8 cellular contexts compared by ENCODE assay signal in the genomic region with DNA sequence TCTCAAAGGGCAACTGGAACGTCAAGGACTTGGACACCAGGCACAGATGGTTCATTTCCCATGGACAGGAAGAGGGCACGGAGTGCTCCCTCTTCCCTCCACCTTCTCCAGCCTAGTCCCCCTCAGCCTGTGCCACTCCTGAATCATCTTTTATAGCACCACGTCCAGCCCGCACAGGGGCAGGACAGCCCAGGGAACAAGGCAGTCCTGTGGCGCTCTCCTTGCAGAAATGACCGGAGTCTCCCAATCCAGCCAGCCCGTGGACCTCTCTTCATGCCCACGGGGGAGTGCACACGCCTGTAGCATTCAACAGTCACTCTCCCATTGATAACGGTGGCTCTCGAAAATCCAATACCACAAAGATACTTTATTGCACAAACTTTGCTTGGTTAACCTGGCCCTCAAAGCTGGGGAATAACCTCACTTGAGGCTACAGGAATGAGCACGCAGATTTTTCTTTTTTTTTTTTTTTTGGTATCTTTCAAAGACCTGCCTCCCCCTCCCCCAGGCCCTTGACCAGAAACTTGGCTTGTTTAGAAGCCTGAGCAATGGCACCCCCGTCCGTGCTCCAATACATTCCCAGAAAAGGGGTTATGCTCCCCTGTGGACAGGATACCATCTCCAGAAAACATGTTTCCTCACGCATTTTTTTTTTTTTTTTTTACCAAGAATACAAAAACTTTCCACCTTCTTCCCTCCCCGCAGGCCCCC. TPM values are rescaled to one million over a fixed set of nuclear protein-coding genes. Genes with fewer than 3 reads are reported as not detected.
A peak's percentile ranks its signal among the peaks of the same experiment; 100 is the strongest.
DNase-seq lines count a peak whose midpoint lies in the region; ATAC-seq, FAIRE-seq and TF ChIP-seq lines count a peak whose summit lies in the region.

No MANE protein-coding gene starts in this region.

- POLR2A ChIA-PET in CD8-positive, alpha-beta T cell (lab: Charles Lee), result interaction anchor here (1.0 to 6.3 kb wide), 8 partner anchors 9 to 105 kb away, joined by 3 to 29 read pairs (median 8); no protein-coding TSS in a partner anchor

- no peaks in the 10 kb centered on the region for H3K27me3 ChIP-seq in CD8-positive, alpha-beta T cell (ENCODE audit: insufficient read depth, low read length)
- no peaks in the 10 kb centered on the region for H3K27me3 ChIP-seq in RWPE2 (ENCODE audit: insufficient read depth, poor library complexity, severe bottlenecking)
- H3K27me3 ChIP-seq in pancreas, result no peaks in the 10 kb centered on the region

- FAIRE-seq in pancreas (lab: Jason Lieb, UNC), result no peak

- TF ChIP-seq CTCF in CD8-positive, alpha-beta T cell (IDR thresholded peaks at IDR 0.05), result no peak
- TF ChIP-seq CTCF in RWPE2 (IDR thresholded peaks at IDR 0.05; ENCODE audit: poor library complexity, severe bottlenecking) (no peak), epithelial cell of proximal tubule (conservative IDR thresholded peaks at IDR 0.05; ENCODE audit: low read depth, low read length) (no peak), pancreas (IDR thresholded peaks at IDR 0.05) (no peak), GM13976 (IDR thresholded peaks at IDR 0.05; ENCODE audit: borderline replicate concordance, control extremely low read depth, extremely low read depth, insufficient read depth, missing control alignments) (no peak)

- no peaks in the 10 kb centered on the region for H3K9me3 ChIP-seq in CD8-positive, alpha-beta T cell (ENCODE audit: low read length)
- no peaks in the 10 kb centered on the region for H3K9me3 ChIP-seq in RWPE2 (ENCODE audit: severe bottlenecking)
- no peaks in the 10 kb centered on the region for H3K9me3 ChIP-seq in pancreas

- intact Hi-C loops in CD8-positive, alpha-beta T cell (cut with DNase I, micrococcal nuclease), result loop anchor here (2.0 to 10.0 kb wide), 7 partner anchors 33 to 835 kb away; partner anchors contain the start of gene SFMBT2 (in 1 of the 2)
- intact Hi-C loops in pancreas (cut with DNase I), result no loop called here

- H3K4me1 Mint-ChIP-seq in CD8-positive, alpha-beta T cell (ENCODE audit: low read depth), result peaks cover 72% of the 10 kb centered on the region

- no peak for ATAC-seq in CD8-positive, alpha-beta T cell
- ATAC-seq in RWPE2 (ENCODE audit: low read depth), result no peak
- ATAC-seq in pancreas, result peak; percentile 16 to 50 (median 35)
- ATAC-seq in HG02588 (IDR thresholded peaks at IDR 0.05; ENCODE audit: unreplicated experiment), result no peak

- H3K4me1 ChIP-seq in CD8-positive, alpha-beta T cell (ENCODE audit: insufficient read depth, low read length), result peaks cover 57% of the 10 kb centered on the region
- H3K4me1 ChIP-seq in RWPE2 (ENCODE audit: insufficient read depth, poor library complexity, severe bottlenecking) (peaks cover 3% of the 10 kb centered on the region), pancreas (no peaks in the 10 kb centered on the region)

- no peak for DNase-seq in CD8-positive, alpha-beta T cell
- DNase-seq in RWPE2 (ENCODE audit: low spot score) (no peak), epithelial cell of proximal tubule (ENCODE audit: low read depth) (no peak), pancreas (peak in 5 of 6 donors; percentile 23 to 57 (median 49)), activated gamma-delta T cell treated with Interleukin-2 at 50 U/mL for 16 hours (no peak), GM13976 (ENCODE audit: low spot score) (no peak), NCI-H1417 (lab: John Stamatoyannopoulos, UW) (no peak)

- H3K27ac ChIP-seq in CD8-positive, alpha-beta T cell (ENCODE audit: low read depth, low read length), result peak overlapping the region; percentile 68
- H3K27ac ChIP-seq in RWPE2 (ENCODE audit: poor library complexity, severe bottlenecking) (no peak overlapping the region), pancreas (peak overlapping the region; percentile 16 to 88 (median 62))

- in situ Hi-C loops in GM13976 (cut with MboI; ENCODE audit: low sequenced_read_pairs, unreplicated experiment), result no loop called here

- H3K27ac Mint-ChIP-seq in CD8-positive, alpha-beta T cell, result peak overlapping the region; percentile 90

- CTCF ChIA-PET in CD8-positive, alpha-beta T cell (lab: Charles Lee), result interaction anchor here (1.2 to 9.1 kb wide), 6 partner anchors 17 to 162 kb away, joined by 3 to 179 read pairs (median 6); no protein-coding TSS in a partner anchor

- peak overlapping the region; percentile 84 for H3K4me3 Mint-ChIP-seq in CD8-positive, alpha-beta T cell

- H3K36me3 Mint-ChIP-seq in CD8-positive, alpha-beta T cell, result peaks cover 48% of the 10 kb centered on the region

- no peaks in the 10 kb centered on the region for H3K27me3 Mint-ChIP-seq in CD8-positive, alpha-beta T cell (ENCODE audit: low read depth)

- peak overlapping the region; percentile 84 for H3K4me3 ChIP-seq in CD8-positive, alpha-beta T cell (ENCODE audit: low read depth, low read length)
- H3K4me3 ChIP-seq in RWPE2 (ENCODE audit: severe bottlenecking) (peak overlapping the region; percentile 84), epithelial cell of proximal tubule (ENCODE audit: low read depth, low read length) (peak overlapping the region; percentile 55), pancreas (peak overlapping the region; percentile 55 to 72 (median 66))

- H3K9me3 Mint-ChIP-seq in CD8-positive, alpha-beta T cell, result no peaks in the 10 kb centered on the region

- WGBS in pancreas, 2 donors, result 7 to 11% methylated on average over 16 of the region's 16 CpGs

- no peaks in the 10 kb centered on the region for H3K36me3 ChIP-seq in CD8-positive, alpha-beta T cell (ENCODE audit: insufficient read depth, low read length)
- H3K36me3 ChIP-seq in RWPE2 (ENCODE audit: low read depth), result peaks cover 6% of the 10 kb centered on the region; the same call in 1 of the 2 replicates
- no peaks in the 10 kb centered on the region for H3K36me3 ChIP-seq in pancreas

RNA-seq across cellular contexts. Expression of gene PRKCQ, which starts 0.7 kb away (rescaled TPM):
- 10 to 100 TPM; 26.3 to 26.6 TPM for total RNA-seq in CD8-positive, alpha-beta T cell
- total RNA-seq in epithelial cell of proximal tubule (4.5 and 6.8 TPM in 2 replicates), pancreas (1 to 10 TPM; 3.1 to 5.2 (median 3.5) TPM)
- polyA plus RNA-seq in pancreas, result 1 to 10 TPM; 1.4 to 1.6 TPM

Comparison
In these comparisons a context has a peak if more than half of its experiments do, and no peak if none do; other contexts are left out.
1. ATAC-seq: peak in pancreas (4 of 4); none in CD8-positive, alpha-beta T cell (single experiment), RWPE2 (single experiment) and HG02588 (single experiment).
2. DNase-seq: peak in pancreas (5 of 6); none in CD8-positive, alpha-beta T cell (0 of 7), RWPE2 (single experiment), epithelial cell of proximal tubule (single experiment), activated gamma-delta T cell treated with Interleukin-2 at 50 U/mL for 16 hours (single experiment), GM13976 (single experiment) and NCI-H1417 (0 of 3).
3. intact Hi-C loops: an anchor here in CD8-positive, alpha-beta T cell (2.0 to 10.0 kb wide); none called in pancreas.
4. Peak in every context shown above with its lines, with median percentiles within 50 percentile points of each other: H3K4me3 ChIP-seq.